23 cellular contexts compared by ENCODE assay signal in the genomic region with DNA sequence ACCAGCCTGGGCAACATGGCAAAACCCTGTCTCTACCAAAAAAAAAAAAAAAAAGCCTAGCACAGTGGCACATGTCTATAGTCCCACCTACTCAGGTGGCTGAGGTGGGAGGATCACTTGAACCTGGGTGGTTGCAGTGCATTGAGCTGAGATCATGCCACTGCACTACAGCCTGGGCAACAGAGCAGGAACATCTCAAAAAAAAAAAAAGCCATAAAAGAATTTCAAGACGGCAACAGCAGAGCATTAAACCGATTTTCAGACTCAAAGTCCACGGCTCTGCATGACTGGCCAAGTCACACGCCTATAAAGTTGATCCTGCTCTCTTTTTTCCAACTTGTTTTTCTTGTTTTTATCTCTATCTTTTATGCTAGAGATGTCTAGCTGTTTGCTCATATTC. TPM values are rescaled to one million over a fixed set of nuclear protein-coding genes. Genes with fewer than 3 reads are reported as not detected.
DNase-seq lines count a peak whose midpoint lies in the region; ATAC-seq, FAIRE-seq and TF ChIP-seq lines count a peak whose summit lies in the region.
"Had no signal": no experiment of that assay in that cellular context is flagged by ENCODE, and none has a peak within 500 bp of the region (broad histone marks: within the 10 kb centered on the region; RNA-seq: fewer than 3 reads in every experiment).

No MANE protein-coding gene starts in this region.

- H3K27me3 ChIP-seq in esophagus squamous epithelium (no peaks in the 10 kb centered on the region), transverse colon (no peaks in the 10 kb centered on the region), HepG2 (ENCODE audit: control insufficient read depth in 1 of 2, insufficient read depth in 2 of 2, low read length in 2 of 2) (no peaks in the 10 kb centered on the region)
- H3K27me3 ChIP-seq: tibial nerve had no signal

- no peaks in the 10 kb centered on the region for H4K20me1 ChIP-seq in HepG2 (ENCODE audit: insufficient read depth, low read length)

- peaks cover 0 to 50% (median 0%) of the 10 kb centered on the region in 3 donors for H3K36me3 ChIP-seq in esophagus squamous epithelium
- H3K36me3 ChIP-seq in transverse colon: peaks cover 0 to 16% (median under 1%) of the 10 kb centered on the region in 4 donors
- peaks cover 0 to 14% of the 10 kb centered on the region in 2 experiments; a peak in 2 of 5 replicates for H3K36me3 ChIP-seq in HepG2 (replicated peaks in 1 of 2; ENCODE audit: control insufficient read depth in 1 of 2, insufficient read depth in 2 of 2, low read length in 2 of 2)
- H3K36me3 ChIP-seq: lower lobe of right lung had no signal

- no TSS peak for BruUV-seq in HepG2 (replicated peaks; lab: Mats Ljungman, UMichigan)

- intact Hi-C loops in esophagus squamous epithelium (cut with DNase I) (no loop called here), transverse colon (cut with DNase I; ENCODE audit: low total_unique reads) (no loop called here), HepG2 (cut with micrococcal nuclease; ENCODE audit: unreplicated experiment) (no loop called here)

- H3K79me2 ChIP-seq in HepG2 (ENCODE audit: insufficient read depth, low read length): peaks cover 5% of the 10 kb centered on the region

- TF ChIP-seq CTCF in esophagus squamous epithelium (IDR thresholded peaks at IDR 0.05): no peak
- TF ChIP-seq CTCF in transverse colon (IDR thresholded peaks at IDR 0.05): no peak
- TF ChIP-seq CTCF in GM13976 (IDR thresholded peaks at IDR 0.05; ENCODE audit: borderline replicate concordance, control extremely low read depth, extremely low read depth, insufficient read depth, missing control alignments): no peak
- no peak for TF ChIP-seq CTCF in HepG2 (CRISPR knock-in tag; IDR thresholded peaks at IDR 0.05)

- no peak for FAIRE-seq in HepG2 (lab: Jason Lieb, UNC)

- DNase-seq in SIG-M5 treated with dmso at 0.1 percent for 504 hours (lab: John Stamatoyannopoulos, UW; ENCODE audit: unreplicated experiment): peak; percentile 27
- DNase-seq in SIG-M5 (lab: John Stamatoyannopoulos, UW): no peak
- no peak for DNase-seq in esophagus squamous epithelium (lab: John Stamatoyannopoulos, UW)
- peak; percentile 60 for DNase-seq in mucosa of gallbladder (ENCODE audit: low spot score)
- peak; percentile 68 for DNase-seq in transverse colon
- no peak for DNase-seq in GM13976 (ENCODE audit: low spot score)
- no peak for DNase-seq in cortex of kidney (lab: John Stamatoyannopoulos, UW)
- no peak for DNase-seq in HepG2 (ENCODE audit: low spot score)
- DNase-seq: 8988T; activated naive CD4-positive, alpha-beta T cell treated with anti-CD3 and anti-CD28 coated beads for 36 hours; activated T-cell treated with anti-CD3 and anti-CD28 coated beads, Interleukin-2, amount 50 U/mL, for 4 hours; amygdala; lower lobe of right lung; naive B cell; NCI-H1105 treated with DMSO at 0.1 percent for 48 hours; NCI-H2107; NCI-H510A; RPMI8226; stimulated activated naive CD4-positive, alpha-beta T cell treated with Interleukin-2 at 50 U/mL for 16 hours; T1000 had no signal

- no peak for ATAC-seq in HepG2
- ATAC-seq: activated CD4-positive, CD25-positive, alpha-beta regulatory T cell treated with anti-CD3 and anti-CD28 coated beads, Interleukin-2, amount 50 U/mL, for 24 hours; activated T-cell treated with anti-CD3 and anti-CD28 coated beads, Interleukin-2, amount 50 U/mL, for 4 hours; lower lobe of right lung had no signal

- no peak overlapping the region for H2AFZ ChIP-seq in HepG2 (ENCODE audit: low read length)

- H3K9ac ChIP-seq in HepG2 (ENCODE audit: insufficient read depth, low read depth, low read length): no peak overlapping the region

- H3K4me3 ChIP-seq in esophagus squamous epithelium: no peak overlapping the region
- no peak overlapping the region for H3K4me3 ChIP-seq in transverse colon
- no peak overlapping the region for H3K4me3 ChIP-seq in HepG2 (replicated peaks in 1 of 3; ENCODE audit: insufficient read depth in 1 of 3, low read depth in 2 of 3, low read length in 3 of 3)
- H3K4me3 ChIP-seq: HAP-1, lower lobe of right lung, tibial nerve had no signal

- CTCF ChIA-PET in HepG2 (lab: Yijun Ruan, JAX; ENCODE audit: low intra/inter-chr PET ratio, low total read pairs): no interaction called here

- POLR2A ChIA-PET in HepG2 (lab: Yijun Ruan, JAX): no interaction called here

- H3K27ac ChIP-seq in esophagus squamous epithelium (peak overlapping the region in 3 of 4 donors; percentile 11 to 38 (median 28)), transverse colon (peak overlapping the region; percentile 83 to 90 (median 86)), HepG2 (ENCODE audit: extremely low read length, insufficient read depth, low read length) (no peak overlapping the region)
- H3K27ac ChIP-seq: lower lobe of right lung, tibial nerve had no signal

- H3K9me3 ChIP-seq in esophagus squamous epithelium: peaks cover 0 to 18% (median 11%) of the 10 kb centered on the region in 3 donors
- peaks cover 5 to 12% of the 10 kb centered on the region in 2 donors for H3K9me3 ChIP-seq in transverse colon
- H3K9me3 ChIP-seq in HepG2 (ENCODE audit: low read length): peaks cover 18% of the 10 kb centered on the region

- TF ChIP-seq RAD21 in HepG2 (CRISPR knock-in tag; IDR thresholded peaks at IDR 0.05): no peak

- WGBS in esophagus squamous epithelium, 2 donors: 40 to 42% methylated on average over 4 of the region's 4 CpGs
- 56 to 57% methylated on average over 4 of the region's 4 CpGs for WGBS in transverse colon (ENCODE audit: low coverage in 1 of 2), 2 donors
- 96% methylated on average over 4 of the region's 4 CpGs for WGBS in HepG2 (ENCODE audit: low lambda C conversion rate)

- in situ Hi-C loops in transverse colon (cut with MboI; ENCODE audit: low pct_ligation_motif_present in 1 of 4, low pct_unique_long_range_greater_than_20kb in 1 of 4, low sequenced_read_pairs in 3 of 4): no loop called here
- in situ Hi-C loops in GM13976 (cut with MboI; ENCODE audit: low sequenced_read_pairs, unreplicated experiment): no loop called here
- in situ Hi-C loops in HepG2 (cut with HindIII; ENCODE audit: extremely low pct_ligation_motif_present, low pct_unique_long_range_greater_than_20kb): no loop called here

- TF ChIP-seq EP300 in transverse colon (IDR thresholded peaks at IDR 0.05; ENCODE audit: low read depth) (no peak), HepG2 (IDR thresholded peaks at IDR 0.05; ENCODE audit: low read depth in 2 of 2, low read length in 2 of 2) (no peak), HepG2 (CRISPR knock-in tag; IDR thresholded peaks at IDR 0.05; ENCODE audit: borderline replicate concordance) (no peak)

- H3K4me1 ChIP-seq in esophagus squamous epithelium (peaks cover 0 to 42% (median 12%) of the 10 kb centered on the region in 3 donors), transverse colon (peaks cover 0 to 55% (median 29%) of the 10 kb centered on the region in 4 donors), HepG2 (ENCODE audit: insufficient read depth, low read length) (no peaks in the 10 kb centered on the region)
- H3K4me1 ChIP-seq: HAP-1, lower lobe of right lung, tibial nerve had no signal

- TF ChIP-seq POLR2A in esophagus squamous epithelium (IDR thresholded peaks at IDR 0.05) (no peak), transverse colon (IDR thresholded peaks at IDR 0.05) (no peak), HepG2 (IDR thresholded peaks at IDR 0.05; ENCODE audit: insufficient read depth in 1 of 2, low read depth in 2 of 2, low read length in 2 of 2) (no peak)

- H3K4me2 ChIP-seq in HepG2 (ENCODE audit: low read depth, low read length): no peak overlapping the region

TF ChIP-seq in HepG2, 621 proteins besides CTCF, POLR2A, EP300 and RAD21:
- TF ChIP-seq ZNF615 (CRISPR knock-in tag; IDR thresholded peaks at IDR 0.05; ENCODE audit: borderline replicate concordance): no peak

RNA-seq across cellular contexts. Expression of a gene that starts 45.3 kb away (rescaled TPM):
- total RNA-seq in esophagus squamous epithelium: 10 to 100 TPM; 33.3 to 43.1 (median 34.5) TPM
- total RNA-seq in mucosa of gallbladder: 27.0 TPM
- total RNA-seq in transverse colon: 100 to 1,000 TPM in 2 of 4 donors, 10 to 100 TPM in 2; 34.2 to 129 (median 99.4) TPM
- 13.5 and 15.5 TPM in 2 replicates for total RNA-seq in HepG2 (2016; rRNA removed; fragmentation: Illumina TruSeq; extraction: Trizol)
- 4.1 and 4.6 TPM in 2 replicates for total RNA-seq in HepG2 (2016; cell fraction: cytosol; rRNA removed; fragmentation: Illumina TruSeq; extraction: Trizol; ENCODE audit: low read depth)
- 14.5 and 15.0 TPM in 2 replicates for total RNA-seq in HepG2 (2016; cell fraction: insoluble cytoplasmic fraction; rRNA removed; fragmentation: Illumina TruSeq; extraction: Trizol)
- total RNA-seq in HepG2 (2016; cell fraction: membrane; rRNA removed; fragmentation: Illumina TruSeq; extraction: Trizol): 9.3 and 11.9 TPM in 2 replicates
- total RNA-seq in HepG2 (2016; cell fraction: nucleus; rRNA removed; fragmentation: Illumina TruSeq; extraction: Trizol): 15.3 and 15.4 TPM in 2 replicates
- 8.8 and 9.1 TPM in 2 replicates for polyA plus RNA-seq in HepG2 (2011; rRNA removed)
- 6.9 and 8.0 TPM in 2 replicates for polyA plus RNA-seq in HepG2 (2011; cell fraction: cytosol; rRNA removed)
- 14.1 and 14.5 TPM in 2 replicates for polyA plus RNA-seq in HepG2 (2011; cell fraction: nucleus; rRNA removed)
- 9.1 and 10.9 TPM in 2 replicates for polyA plus RNA-seq in HepG2 (2012)
- polyA plus RNA-seq in HepG2 (2016; cell fraction: cytosol; fragmentation: Illumina TruSeq; extraction: Trizol; ENCODE audit: low read depth): 2.1 and 2.3 TPM in 2 replicates
- 11.8 and 12.3 TPM in 2 replicates for polyA plus RNA-seq in HepG2 (2016; cell fraction: insoluble cytoplasmic fraction; fragmentation: Illumina TruSeq; extraction: Trizol; ENCODE audit: low read depth)
- polyA plus RNA-seq in HepG2 (2016; cell fraction: membrane; fragmentation: Illumina TruSeq; extraction: Trizol; ENCODE audit: low read depth): 3.6 and 3.8 TPM in 2 replicates
- polyA plus RNA-seq in HepG2 (2016; cell fraction: nucleus; fragmentation: Illumina TruSeq; extraction: Trizol; ENCODE audit: insufficient read depth, low read depth): 10.8 and 13.7 TPM in 2 replicates
- 10.8 and 17.6 TPM in 2 replicates for polyA minus RNA-seq in HepG2 (2011; rRNA and poly(A)+ RNA removed; ENCODE audit: low replicate concordance)
- 7.3 and 7.5 TPM in 2 replicates for polyA minus RNA-seq in HepG2 (2011; cell fraction: cytosol; rRNA and poly(A)+ RNA removed)
- 30.0 and 34.3 TPM in 2 replicates for polyA minus RNA-seq in HepG2 (2011; cell fraction: nucleus; rRNA and poly(A)+ RNA removed)

Comparison
In these comparisons a context has a peak if more than half of its experiments do, and no peak if none do; other contexts are left out.
1. DNase-seq: peak in SIG-M5 treated with dmso at 0.1 percent for 504 hours (single experiment), mucosa of gallbladder (single experiment) and transverse colon (single experiment); none in SIG-M5 (single experiment), esophagus squamous epithelium (single experiment), GM13976 (single experiment), cortex of kidney (single experiment) and HepG2 (single experiment).